In the genomic region with DNA sequence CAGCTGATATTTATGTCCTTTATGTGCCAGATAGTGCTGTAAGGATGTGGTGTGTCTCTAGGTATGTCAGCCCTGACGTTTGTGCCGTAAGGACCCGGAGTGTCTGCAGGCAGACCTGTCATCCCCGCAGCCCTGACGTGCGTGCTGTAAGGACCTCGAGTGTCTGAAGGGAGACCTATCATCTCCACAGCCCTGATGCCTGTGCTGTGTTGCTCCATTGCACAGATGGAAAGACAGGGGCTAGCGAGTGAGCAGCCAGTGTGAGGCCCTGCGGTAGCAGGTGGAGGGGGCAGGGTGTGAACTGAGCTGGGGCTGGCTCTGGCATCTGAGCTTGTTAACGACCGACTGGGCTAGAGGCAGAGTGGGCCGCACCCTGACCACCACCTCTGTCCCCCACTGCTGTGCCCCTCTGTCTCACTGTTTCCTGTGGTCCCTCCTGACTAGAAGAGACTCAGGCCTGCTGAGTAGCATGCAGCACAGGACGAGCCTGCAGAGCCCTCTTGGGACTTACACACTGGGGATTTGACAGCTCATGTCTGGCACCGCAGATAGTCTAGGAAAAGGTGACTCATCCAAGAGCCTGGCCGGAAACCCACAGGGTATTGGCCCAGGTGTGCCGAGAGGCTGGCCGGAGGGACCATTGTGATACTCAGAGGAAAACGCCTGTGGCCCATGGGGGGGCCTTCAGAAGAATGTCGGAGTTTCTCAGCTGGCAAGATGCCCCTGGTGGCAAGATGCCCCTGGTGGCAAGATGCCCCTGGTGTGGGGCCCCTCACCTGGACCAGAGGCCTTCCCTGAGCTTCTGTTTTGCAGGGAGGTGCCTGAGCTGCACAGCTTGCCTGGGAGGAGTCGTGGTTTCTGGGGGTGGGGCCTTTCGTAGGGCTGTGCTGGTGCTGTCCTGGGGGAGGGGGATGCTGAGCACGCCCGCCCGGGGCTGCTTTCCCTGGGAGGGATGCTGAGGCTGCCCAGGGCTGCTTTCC, we compare ENCODE assay signal across 1 cellular context.
TF ChIP-seq lines count a peak whose summit lies in the region.

No MANE protein-coding gene starts in this region.

TF ChIP-seq in HEK293, 187 proteins besides CTCF, POLR2A, EP300 and RAD21 (continued from another document):
- TF ChIP-seq ZNF580 (tag by site-specific recombination; IDR thresholded peaks at IDR 0.05) (no peak), SALL2 (tag by site-specific recombination; IDR thresholded peaks at IDR 0.05; ENCODE audit: borderline replicate concordance) (no peak), ZBTB1 (tag by site-specific recombination; IDR thresholded peaks at IDR 0.05) (no peak), ZNF37A (tag by site-specific recombination; IDR thresholded peaks at IDR 0.05) (no peak), GLIS1 (tag by site-specific recombination; IDR thresholded peaks at IDR 0.05) (peak; percentile 73), ZNF514 (tag by site-specific recombination; IDR thresholded peaks at IDR 0.05) (no peak), SETDB1 (IDR thresholded peaks at IDR 0.05; ENCODE audit: insufficient read length, low read length) (no peak), ZNF221 (tag by site-specific recombination; IDR thresholded peaks at IDR 0.05; ENCODE audit: borderline replicate concordance) (no peak), KLF1 (tag by site-specific recombination; IDR thresholded peaks at IDR 0.05) (peak; percentile 62; the same call in 1 of the 2 replicates), ZNF560 (tag by site-specific recombination; IDR thresholded peaks at IDR 0.05; ENCODE audit: borderline replicate concordance) (no peak), ZNF704 (tag by site-specific recombination; IDR thresholded peaks at IDR 0.05) (no peak), ZNF596 (tag by site-specific recombination; IDR thresholded peaks at IDR 0.05) (no peak), GLI4 (tag by site-specific recombination; IDR thresholded peaks at IDR 0.05) (no peak), KLF17 (tag by site-specific recombination; IDR thresholded peaks at IDR 0.05) (0 out of 2 replicates have a peak, but pooled peaks have one; percentile 50), ZNF394 (tag by site-specific recombination; IDR thresholded peaks at IDR 0.05; ENCODE audit: borderline replicate concordance) (peak; percentile 30; the same call in 1 of the 2 replicates), ZNF561 (tag by site-specific recombination; IDR thresholded peaks at IDR 0.05; ENCODE audit: borderline replicate concordance) (no peak), HOXA7 (CRISPR knock-in tag; IDR thresholded peaks at IDR 0.05; ENCODE audit: borderline replicate concordance) (no peak), ZBTB48 (tag by site-specific recombination; IDR thresholded peaks at IDR 0.05) (peak; percentile 21; the same call in 1 of the 2 replicates), ZNF248 (tag by site-specific recombination; IDR thresholded peaks at IDR 0.05) (no peak), ZNF354C (tag by site-specific recombination; IDR thresholded peaks at IDR 0.05; ENCODE audit: borderline replicate concordance, low read depth) (no peak), ZNF747 (tag by site-specific recombination; IDR thresholded peaks at IDR 0.05) (no peak), ZNF548 (tag by site-specific recombination; IDR thresholded peaks at IDR 0.05) (no peak), KLF8 (tag by site-specific recombination; IDR thresholded peaks at IDR 0.05) (peak; percentile 58; the same call in 1 of the 2 replicates), ZFHX2 (tag by site-specific recombination; conservative IDR thresholded peaks at IDR 0.05) (no peak)
- TF ChIP-seq, protein P1, sequence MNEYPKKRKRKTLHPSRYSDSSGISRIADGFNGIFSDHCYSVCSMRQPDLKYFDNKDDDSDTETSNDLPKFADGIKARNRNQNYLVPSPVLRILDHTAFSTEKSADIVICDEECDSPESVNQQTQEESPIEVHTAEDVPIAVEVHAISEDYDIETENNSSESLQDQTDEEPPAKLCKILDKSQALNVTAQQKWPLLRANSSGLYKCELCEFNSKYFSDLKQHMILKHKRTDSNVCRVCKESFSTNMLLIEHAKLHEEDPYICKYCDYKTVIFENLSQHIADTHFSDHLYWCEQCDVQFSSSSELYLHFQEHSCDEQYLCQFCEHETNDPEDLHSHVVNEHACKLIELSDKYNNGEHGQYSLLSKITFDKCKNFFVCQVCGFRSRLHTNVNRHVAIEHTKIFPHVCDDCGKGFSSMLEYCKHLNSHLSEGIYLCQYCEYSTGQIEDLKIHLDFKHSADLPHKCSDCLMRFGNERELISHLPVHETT (tag by site-specific recombination; IDR thresholded peaks at IDR 0.05) = no peak; the same call in 1 of the 2 replicates
- TF ChIP-seq, protein P2, sequence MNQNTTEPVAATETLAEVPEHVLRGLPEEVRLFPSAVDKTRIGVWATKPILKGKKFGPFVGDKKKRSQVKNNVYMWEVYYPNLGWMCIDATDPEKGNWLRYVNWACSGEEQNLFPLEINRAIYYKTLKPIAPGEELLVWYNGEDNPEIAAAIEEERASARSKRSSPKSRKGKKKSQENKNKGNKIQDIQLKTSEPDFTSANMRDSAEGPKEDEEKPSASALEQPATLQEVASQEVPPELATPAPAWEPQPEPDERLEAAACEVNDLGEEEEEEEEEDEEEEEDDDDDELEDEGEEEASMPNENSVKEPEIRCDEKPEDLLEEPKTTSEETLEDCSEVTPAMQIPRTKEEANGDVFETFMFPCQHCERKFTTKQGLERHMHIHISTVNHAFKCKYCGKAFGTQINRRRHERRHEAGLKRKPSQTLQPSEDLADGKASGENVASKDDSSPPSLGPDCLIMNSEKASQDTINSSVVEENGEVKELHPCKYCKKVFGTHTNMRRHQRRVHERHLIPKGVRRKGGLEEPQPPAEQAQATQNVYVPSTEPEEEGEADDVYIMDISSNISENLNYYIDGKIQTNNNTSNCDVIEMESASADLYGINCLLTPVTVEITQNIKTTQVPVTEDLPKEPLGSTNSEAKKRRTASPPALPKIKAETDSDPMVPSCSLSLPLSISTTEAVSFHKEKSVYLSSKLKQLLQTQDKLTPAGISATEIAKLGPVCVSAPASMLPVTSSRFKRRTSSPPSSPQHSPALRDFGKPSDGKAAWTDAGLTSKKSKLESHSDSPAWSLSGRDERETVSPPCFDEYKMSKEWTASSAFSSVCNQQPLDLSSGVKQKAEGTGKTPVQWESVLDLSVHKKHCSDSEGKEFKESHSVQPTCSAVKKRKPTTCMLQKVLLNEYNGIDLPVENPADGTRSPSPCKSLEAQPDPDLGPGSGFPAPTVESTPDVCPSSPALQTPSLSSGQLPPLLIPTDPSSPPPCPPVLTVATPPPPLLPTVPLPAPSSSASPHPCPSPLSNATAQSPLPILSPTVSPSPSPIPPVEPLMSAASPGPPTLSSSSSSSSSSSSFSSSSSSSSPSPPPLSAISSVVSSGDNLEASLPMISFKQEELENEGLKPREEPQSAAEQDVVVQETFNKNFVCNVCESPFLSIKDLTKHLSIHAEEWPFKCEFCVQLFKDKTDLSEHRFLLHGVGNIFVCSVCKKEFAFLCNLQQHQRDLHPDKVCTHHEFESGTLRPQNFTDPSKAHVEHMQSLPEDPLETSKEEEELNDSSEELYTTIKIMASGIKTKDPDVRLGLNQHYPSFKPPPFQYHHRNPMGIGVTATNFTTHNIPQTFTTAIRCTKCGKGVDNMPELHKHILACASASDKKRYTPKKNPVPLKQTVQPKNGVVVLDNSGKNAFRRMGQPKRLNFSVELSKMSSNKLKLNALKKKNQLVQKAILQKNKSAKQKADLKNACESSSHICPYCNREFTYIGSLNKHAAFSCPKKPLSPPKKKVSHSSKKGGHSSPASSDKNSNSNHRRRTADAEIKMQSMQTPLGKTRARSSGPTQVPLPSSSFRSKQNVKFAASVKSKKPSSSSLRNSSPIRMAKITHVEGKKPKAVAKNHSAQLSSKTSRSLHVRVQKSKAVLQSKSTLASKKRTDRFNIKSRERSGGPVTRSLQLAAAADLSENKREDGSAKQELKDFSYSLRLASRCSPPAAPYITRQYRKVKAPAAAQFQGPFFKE (tag by site-specific recombination; IDR thresholded peaks at IDR 0.05; ENCODE audit: borderline replicate concordance) = 0 out of 2 replicates have a peak, but pooled peaks have one; percentile 13
